Comparison of ENCODE assay signal across 10 cellular contexts in genomic region chr22:21643533-21644357, GRCh38. TPM values are rescaled to one million over a fixed set of nuclear protein-coding genes. Genes with fewer than 3 reads are reported as not detected.
DNase-seq lines count a peak whose midpoint lies in the region; ATAC-seq, FAIRE-seq and TF ChIP-seq lines count a peak whose summit lies in the region.
"Had no signal": no experiment of that assay in that cellular context is flagged by ENCODE, and none has a peak within 500 bp of the region (broad histone marks: within the 10 kb centered on the region; RNA-seq: fewer than 3 reads in every experiment).

No MANE protein-coding gene starts in this region.

- H3K27me3 ChIP-seq in Caco-2 (replicated peaks; ENCODE audit: control insufficient read depth, insufficient read depth, low read length) = no peaks in the 10 kb centered on the region
- peaks cover 6% of the 10 kb centered on the region; the same call in 1 of the 2 replicates for H3K27me3 ChIP-seq in HUES64 (ENCODE audit: insufficient read depth, low read length)
- H3K27me3 ChIP-seq in astrocyte (ENCODE audit: insufficient read depth, low read length) = no peaks in the 10 kb centered on the region
- no peaks in the 10 kb centered on the region for H3K27me3 ChIP-seq in uterus

- POLR2A ChIA-PET in Caco-2 (lab: Charles Lee) = interaction anchor here (3.1 kb wide), 1 partner anchor 14 kb away, joined by 81 read pairs; the partner anchor contains the start of gene YDJC

- H3K36me3 ChIP-seq in Caco-2 (ENCODE audit: control insufficient read depth, insufficient read depth, low read length) (no peaks in the 10 kb centered on the region; the same call in 1 of the 2 replicates), HUES64 (ENCODE audit: insufficient read depth, low read length) (peaks cover 18% of the 10 kb centered on the region; the same call in 1 of the 2 replicates), astrocyte (ENCODE audit: insufficient read depth, low read length) (peaks cover under 1% of the 10 kb centered on the region), uterus (no peaks in the 10 kb centered on the region)

- H3K9ac ChIP-seq in HUES64 (ENCODE audit: low read depth, low read length) (no peak overlapping the region), astrocyte (ENCODE audit: low read length) (peak overlapping the region; percentile 88)

- peak overlapping the region; percentile 96 for H3K4me3 ChIP-seq in Caco-2 (ENCODE audit: low read depth, low read length)
- H3K4me3 ChIP-seq in HUES64 (ENCODE audit: low read length) = peak overlapping the region; percentile 64
- H3K4me3 ChIP-seq in astrocyte (ENCODE audit: insufficient read depth, low read depth, low read length) = peak overlapping the region; percentile 77
- H3K4me3 ChIP-seq in uterus = no peak overlapping the region

- H3K4me1 ChIP-seq in Caco-2 (peaks cover 18% of the 10 kb centered on the region), HUES64 (ENCODE audit: insufficient read depth, low read length) (no peaks in the 10 kb centered on the region), astrocyte (ENCODE audit: insufficient read depth, low read length) (peaks cover 19% of the 10 kb centered on the region), uterus (peaks cover 0 to 8% of the 10 kb centered on the region in 2 donors)

- no TSS peak for BruUV-seq in Caco-2 (replicated peaks; lab: Mats Ljungman, UMichigan)

- 95% methylated on average over 22 of the region's 22 CpGs for WGBS in HUES64

- DNase-seq in Caco-2 (no peak), astrocyte (ENCODE audit: low read depth) (no peak), natural killer cell (no peak), amniotic stem cell (lab: John Stamatoyannopoulos, UW) (no peak), uterus (no peak), GM03348 (ENCODE audit: low spot score) (no peak)
- no peak for DNase-seq in NK-92 treated with Interleukin-12 subunit alpha and Interleukin-12 subunit beta, amount 100 ng/mL, for 24 hours (lab: John Stamatoyannopoulos, UW)
- DNase-seq: T1000 had no signal

- peaks cover 40% of the 10 kb centered on the region for H3K36me3 Mint-ChIP-seq in Caco-2 (ENCODE audit: insufficient read depth, unreplicated experiment)
- peaks cover 10% of the 10 kb centered on the region for H3K36me3 Mint-ChIP-seq in astrocyte (ENCODE audit: low read depth, unreplicated experiment)
- no peaks in the 10 kb centered on the region for H3K36me3 Mint-ChIP-seq in natural killer cell

- peak overlapping the region; percentile 97 for H3K4me2 ChIP-seq in astrocyte (ENCODE audit: low read length)

- intact Hi-C loops in Caco-2 (cut with micrococcal nuclease; ENCODE audit: unreplicated experiment) = no loop called here
- intact Hi-C loops in natural killer cell (cut with micrococcal nuclease) = no loop called here
- intact Hi-C loops in uterus (cut with DNase I; ENCODE audit: low total_unique reads) = no loop called here

- peaks cover 15% of the 10 kb centered on the region for H3K79me2 ChIP-seq in astrocyte (ENCODE audit: insufficient read depth, low read length)

- H3K4me3 Mint-ChIP-seq in Caco-2 (ENCODE audit: unreplicated experiment) = peak overlapping the region; percentile 80
- H3K4me3 Mint-ChIP-seq in astrocyte (ENCODE audit: unreplicated experiment) = peak overlapping the region; percentile 89
- peak overlapping the region; percentile 93 for H3K4me3 Mint-ChIP-seq in natural killer cell

- no peak for ATAC-seq in natural killer cell

- CTCF ChIA-PET in Caco-2 (lab: Charles Lee) = interaction anchor here (1.0 to 3.3 kb wide), 5 partner anchors 8 to 187 kb away, joined by 4 to 179 read pairs (median 17); partner anchors contain the start of genes CCDC116 and YDJC

- peak overlapping the region; percentile 85 for H3K27ac Mint-ChIP-seq in Caco-2 (ENCODE audit: unreplicated experiment)
- H3K27ac Mint-ChIP-seq in astrocyte (ENCODE audit: unreplicated experiment) = no peak overlapping the region
- peak overlapping the region; percentile 86 to 90 for H3K27ac Mint-ChIP-seq in natural killer cell

- FAIRE-seq in astrocyte (lab: Jason Lieb, UNC) = no peak

- no peak overlapping the region for H3K27ac ChIP-seq in HUES64 (ENCODE audit: low read depth, low read length)
- H3K27ac ChIP-seq in astrocyte (ENCODE audit: low read depth, low read length) = no peak overlapping the region
- H3K27ac ChIP-seq in uterus = no peak overlapping the region

- H3K9me3 Mint-ChIP-seq in Caco-2 (ENCODE audit: unreplicated experiment) (no peaks in the 10 kb centered on the region), astrocyte (ENCODE audit: unreplicated experiment) (no peaks in the 10 kb centered on the region), natural killer cell (no peaks in the 10 kb centered on the region)

- peaks cover 31% of the 10 kb centered on the region for H4K20me1 ChIP-seq in astrocyte (ENCODE audit: insufficient read depth, low read length)

- H3K4me1 Mint-ChIP-seq in Caco-2 (ENCODE audit: low read depth, unreplicated experiment) (peaks cover 19% of the 10 kb centered on the region), astrocyte (ENCODE audit: low read depth, unreplicated experiment) (peaks cover 3% of the 10 kb centered on the region), natural killer cell (peaks cover 36 to 42% of the 10 kb centered on the region in 2 donors)

- TF ChIP-seq POLR2A in uterus (IDR thresholded peaks at IDR 0.05) = no peak

- TF ChIP-seq CTCF in Caco-2 (IDR thresholded peaks at IDR 0.05; ENCODE audit: insufficient read depth in 1 of 2, low read depth in 1 of 2, low read length in 1 of 2, severe bottlenecking in 1 of 2, unreplicated experiment in 1 of 2) = no peak
- no peak for TF ChIP-seq CTCF in astrocyte (IDR thresholded peaks at IDR 0.05; ENCODE audit: insufficient read depth, low read depth, low read length)
- TF ChIP-seq CTCF in natural killer cell (IDR thresholded peaks at IDR 0.05) = no peak
- no peak for TF ChIP-seq CTCF in uterus (IDR thresholded peaks at IDR 0.05)

- H3K27me3 Mint-ChIP-seq in Caco-2 (ENCODE audit: insufficient read depth, unreplicated experiment) (no peaks in the 10 kb centered on the region), astrocyte (ENCODE audit: low read depth, unreplicated experiment) (no peaks in the 10 kb centered on the region), natural killer cell (ENCODE audit: low read depth in 2 of 2) (no peaks in the 10 kb centered on the region)

- H3K9me3 ChIP-seq in Caco-2 (no peaks in the 10 kb centered on the region), HUES64 (ENCODE audit: insufficient read depth, low read depth, low read length) (no peaks in the 10 kb centered on the region), astrocyte (ENCODE audit: insufficient read depth, low read depth, low read length) (no peaks in the 10 kb centered on the region), uterus (no peaks in the 10 kb centered on the region)

- H2AFZ ChIP-seq in astrocyte (ENCODE audit: low read depth, low read length) = no peak overlapping the region

RNA-seq across cellular contexts. Expression of gene SDF2L1, which starts 1.6 kb away (rescaled TPM):
- total RNA-seq in Caco-2 (2022) (48.5 and 49.6 TPM in 2 replicates), astrocyte (46.8 and 49.5 TPM in 2 replicates), natural killer cell (10 to 100 TPM; 38.3 to 55.8 (median 40.3) TPM), uterus (10 to 100 TPM in 2 of 4 donors, 1 to 10 TPM in 2; 1.8 to 22.4 (median 11.3) TPM)
- 31.3 TPM for polyA plus RNA-seq in HUES64 (2013, experiment 1 of 2)
- 27.8 TPM for polyA plus RNA-seq in HUES64 (2013, experiment 2 of 2)

RNA-seq across cellular contexts. Expression of gene CCDC116, which starts 11.2 kb away (rescaled TPM):
- total RNA-seq in Caco-2 (2022) (not detected in 2 replicates), astrocyte (0.11 and 0.22 TPM in 2 replicates), natural killer cell (under 1 TPM in 1 of 3 donors, not detected in 2; 0.43 TPM), uterus (1 to 10 TPM in 2 of 4 donors, not detected in 2; 1.5 to 3.5 TPM)
- 0.15 TPM for polyA plus RNA-seq in HUES64 (2013, experiment 1 of 2)
- not detected for polyA plus RNA-seq in HUES64 (2013, experiment 2 of 2)
- total RNA-seq: skeletal muscle tissue had no signal

RNA-seq across cellular contexts. Expression of gene YDJC, which starts 13.9 kb away (rescaled TPM):
- 55.9 and 60.0 TPM in 2 replicates for total RNA-seq in Caco-2 (2022)
- polyA plus RNA-seq in HUES64 (2013, experiment 1 of 2) = 18.9 TPM
- 16.9 TPM for polyA plus RNA-seq in HUES64 (2013, experiment 2 of 2)
- total RNA-seq in astrocyte = 34.0 and 34.3 TPM in 2 replicates
- 10 to 100 TPM; 20.5 to 24.4 (median 21.6) TPM for total RNA-seq in natural killer cell
- total RNA-seq in uterus = 10 to 100 TPM; 10.9 to 42.5 (median 16.0) TPM

RNA-seq across cellular contexts. Expression of gene PPIL2, which starts 22.1 kb away (rescaled TPM):
- total RNA-seq in Caco-2 (2022) (53.2 and 55.0 TPM in 2 replicates), astrocyte (28.2 and 28.5 TPM in 2 replicates), natural killer cell (100 to 1,000 TPM; 101 to 127 (median 124) TPM), uterus (10 to 100 TPM in 2 of 4 donors, 1 to 10 TPM in 2; 5.6 to 37.9 (median 15.3) TPM)
- polyA plus RNA-seq in HUES64 (2013, experiment 1 of 2) = 32.8 TPM
- 31.8 TPM for polyA plus RNA-seq in HUES64 (2013, experiment 2 of 2)

Comparison
In these comparisons a context has a peak if more than half of its experiments do, and no peak if none do; other contexts are left out.
1. H3K4me3 ChIP-seq: peak in Caco-2 (single experiment), HUES64 (single experiment) and astrocyte (single experiment); none in uterus (0 of 2).
2. Peak in every context shown above with its lines, with median percentiles within 50 percentile points of each other: H3K4me3 Mint-ChIP-seq.